Comparison of ENCODE assay signal across 8 cellular contexts in the genomic region with DNA sequence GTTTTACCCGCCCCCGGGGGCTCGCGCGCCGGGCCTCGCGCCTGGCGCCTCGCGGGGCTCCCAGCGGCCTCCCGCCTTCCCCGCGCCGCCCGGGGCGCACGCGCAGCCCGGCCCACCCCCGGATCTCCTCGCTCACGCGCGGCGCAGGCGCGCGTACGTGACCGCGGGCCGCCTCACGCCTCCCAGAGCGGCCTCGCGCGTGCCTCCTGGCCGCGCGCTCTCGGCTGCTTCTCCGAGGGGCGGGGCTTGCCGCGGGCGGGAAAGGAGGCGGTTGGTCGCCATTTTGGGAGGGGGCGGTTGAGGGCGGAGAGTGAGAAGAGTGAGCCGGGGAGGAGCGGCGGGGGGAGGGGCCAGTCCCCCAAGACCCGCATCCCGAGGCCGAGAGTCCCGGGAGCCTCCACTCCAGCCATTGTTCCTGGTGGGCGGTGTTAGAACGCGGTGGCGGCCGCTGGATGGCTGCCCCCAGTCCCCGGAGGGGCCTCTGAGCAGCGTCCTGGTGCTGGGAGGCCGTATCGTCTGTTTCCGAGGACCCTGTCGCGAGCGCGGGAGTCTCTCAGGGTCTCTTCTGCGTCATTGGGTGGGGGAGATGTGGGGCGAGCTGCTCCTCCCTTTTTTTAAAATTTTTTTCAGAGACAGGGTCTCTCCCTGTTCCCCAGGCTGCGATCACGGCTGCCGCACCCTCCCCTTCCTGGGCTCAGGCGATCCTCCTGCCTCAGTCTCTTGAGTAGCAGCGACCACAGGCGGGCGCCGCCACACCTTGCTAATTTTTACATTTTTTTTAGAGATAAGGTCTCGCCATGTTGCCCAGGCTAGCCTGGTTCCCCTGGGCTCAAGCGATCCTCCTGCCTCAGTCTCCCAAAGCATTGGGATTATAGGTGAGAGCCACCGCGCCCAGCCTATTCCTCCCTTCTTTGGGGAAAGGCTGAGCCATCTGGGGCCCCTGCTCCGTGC. TPM values are rescaled to one million over a fixed set of nuclear protein-coding genes. Genes with fewer than 3 reads are reported as not detected.
DNase-seq lines count a peak whose midpoint lies in the region; ATAC-seq, FAIRE-seq and TF ChIP-seq lines count a peak whose summit lies in the region.

A gene with protein sequence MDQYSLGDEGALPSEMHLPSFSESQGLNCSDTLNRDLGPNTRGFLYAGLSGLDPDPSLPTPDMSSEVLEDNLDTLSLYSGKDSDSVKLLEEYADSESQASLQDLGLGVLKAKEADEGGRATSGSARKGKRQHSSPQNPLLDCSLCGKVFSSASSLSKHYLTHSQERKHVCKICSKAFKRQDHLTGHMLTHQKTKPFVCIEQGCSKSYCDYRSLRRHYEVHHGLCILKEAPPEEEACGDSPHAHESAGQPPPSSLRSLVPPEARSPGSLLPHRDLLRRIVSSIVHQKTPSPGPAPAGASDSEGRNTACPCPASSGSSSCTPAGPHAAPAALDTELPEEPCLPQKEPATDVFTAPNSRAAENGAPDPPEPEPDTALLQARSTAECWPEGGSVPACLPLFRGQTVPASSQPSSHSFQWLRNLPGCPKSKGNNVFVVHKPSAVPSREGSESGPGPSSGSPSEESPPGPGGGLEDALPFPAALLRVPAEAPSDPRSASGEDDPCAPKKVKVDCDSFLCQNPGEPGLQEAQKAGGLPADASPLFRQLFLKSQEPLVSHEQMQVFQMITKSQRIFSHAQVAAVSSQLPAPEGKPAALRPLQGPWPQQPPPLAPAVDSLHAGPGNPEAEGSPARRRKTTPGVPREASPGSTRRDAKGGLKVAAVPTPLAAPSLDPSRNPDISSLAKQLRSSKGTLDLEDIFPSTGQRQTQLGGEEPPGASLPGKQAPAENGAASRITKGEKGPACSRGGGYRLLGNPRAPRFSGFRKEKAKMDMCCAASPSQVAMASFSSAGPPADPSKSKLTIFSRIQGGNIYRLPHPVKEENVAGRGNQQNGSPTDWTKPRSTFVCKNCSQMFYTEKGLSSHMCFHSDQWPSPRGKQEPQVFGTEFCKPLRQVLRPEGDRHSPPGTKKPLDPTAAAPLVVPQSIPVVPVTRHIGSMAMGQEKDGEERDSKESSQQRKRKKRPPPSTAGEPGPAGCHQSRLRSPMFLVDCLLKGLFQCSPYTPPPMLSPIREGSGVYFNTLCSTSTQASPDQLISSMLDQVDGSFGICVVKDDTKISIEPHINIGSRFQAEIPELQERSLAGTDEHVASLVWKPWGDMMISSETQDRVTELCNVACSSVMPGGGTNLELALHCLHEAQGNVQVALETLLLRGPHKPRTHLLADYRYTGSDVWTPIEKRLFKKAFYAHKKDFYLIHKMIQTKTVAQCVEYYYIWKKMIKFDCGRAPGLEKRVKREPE (N-terminal part only) (minus strand): TSS at position 73 of the 951 bp plus-strand sequence. CDS start 17,292 bp downstream, outside the sequence.

- no peaks in the 10 kb centered on the region for H3K36me3 ChIP-seq in naive thymus-derived CD4-positive, alpha-beta T cell (ENCODE audit: control insufficient read depth in 2 of 3, insufficient read depth in 3 of 3, low read length in 3 of 3)

- peak within 1 kb of the TSS; percentile 51 for H3K4me3 ChIP-seq in choroid plexus epithelial cell (ENCODE audit: low read depth, low read length)
- peak within 1 kb of the TSS; percentile 54 for H3K4me3 ChIP-seq in naive thymus-derived CD4-positive, alpha-beta T cell (ENCODE audit: low read length)

- H3K9me3 Mint-ChIP-seq in naive thymus-derived CD4-positive, alpha-beta T cell = peaks cover 0 to 3% (median 0%) of the 10 kb centered on the region in 11 donors
- peaks cover 4% of the 10 kb centered on the region for H3K9me3 Mint-ChIP-seq in stimulated activated memory B cell treated with anti-CD40 and anti-IgM and Interleukin-4, amounts not matched to agents 10 μg/mL and 1 μg/mL and 100 μg/mL, for 72 hours

- DNase-seq in CD1c-positive myeloid dendritic cell (ENCODE audit: extremely low spot score) (peak; percentile 80), choroid plexus epithelial cell (ENCODE audit: low read depth) (peak; percentile 61), D721Med (ENCODE audit: insufficient read length, low spot score) (no peak), NCI-H226 (no peak)
- peak; percentile 85 for DNase-seq in activated CD4-positive, alpha-beta T cell treated with anti-CD3 and anti-CD28 coated beads, Interleukin-2, amount 50 U/mL, for 1 hour
- peak; percentile 72 to 91 (median 86) for DNase-seq in naive thymus-derived CD4-positive, alpha-beta T cell

- peaks cover 22 to 56% (median 40%) of the 10 kb centered on the region in 7 donors for H3K4me1 Mint-ChIP-seq in naive thymus-derived CD4-positive, alpha-beta T cell
- peaks cover 15% of the 10 kb centered on the region for H3K4me1 Mint-ChIP-seq in stimulated activated memory B cell treated with anti-CD40 and anti-IgM and Interleukin-4, amounts not matched to agents 10 μg/mL and 1 μg/mL and 100 μg/mL, for 72 hours

- H3K4me3 Mint-ChIP-seq in naive thymus-derived CD4-positive, alpha-beta T cell = peak within 1 kb of the TSS; percentile 44 to 82 (median 73)
- H3K4me3 Mint-ChIP-seq in stimulated activated memory B cell treated with anti-CD40 and anti-IgM and Interleukin-4, amounts not matched to agents 10 μg/mL and 1 μg/mL and 100 μg/mL, for 72 hours = peak within 1 kb of the TSS; percentile 48

- peak; percentile 97 for ATAC-seq in naive thymus-derived CD4-positive, alpha-beta T cell
- no peak for ATAC-seq in stimulated activated memory B cell treated with anti-CD40 and anti-IgM and Interleukin-4, amounts not matched to agents 10 μg/mL and 1 μg/mL and 100 μg/mL, for 72 hours
- no peak for ATAC-seq in GM18907 (IDR thresholded peaks at IDR 0.05; ENCODE audit: unreplicated experiment)

- H3K9me3 ChIP-seq in naive thymus-derived CD4-positive, alpha-beta T cell (ENCODE audit: control insufficient read depth in 2 of 3, low read length in 3 of 3) = no peaks in the 10 kb centered on the region

- intact Hi-C loops in naive thymus-derived CD4-positive, alpha-beta T cell (cut with micrococcal nuclease) = loop anchor here (1.0 to 2.0 kb wide), 4 partner anchors 27 to 59 kb away; a partner anchor contains a TSS

- POLR2A ChIA-PET in naive thymus-derived CD4-positive, alpha-beta T cell (lab: Charles Lee) = interaction anchor here (0.6 to 1.4 kb wide), 4 partner anchors 10 to 35 kb away, joined by 3 to 4 read pairs (median 4); no protein-coding TSS in a partner anchor

- peak within 1 kb of the TSS; percentile 69 for H3K27ac ChIP-seq in naive thymus-derived CD4-positive, alpha-beta T cell (ENCODE audit: low read depth, low read length)

- H3K27me3 Mint-ChIP-seq in naive thymus-derived CD4-positive, alpha-beta T cell = peaks cover 0 to 36% (median 0%) of the 10 kb centered on the region in 5 donors
- peaks cover 77% of the 10 kb centered on the region for H3K27me3 Mint-ChIP-seq in stimulated activated memory B cell treated with anti-CD40 and anti-IgM and Interleukin-4, amounts not matched to agents 10 μg/mL and 1 μg/mL and 100 μg/mL, for 72 hours

- H3K4me1 ChIP-seq in naive thymus-derived CD4-positive, alpha-beta T cell (ENCODE audit: control insufficient read depth in 2 of 2, insufficient read depth in 2 of 2, low read length in 2 of 2) = peaks cover 13 to 17% of the 10 kb centered on the region in 2 donors

- TF ChIP-seq CTCF in choroid plexus epithelial cell (conservative IDR thresholded peaks at IDR 0.05; ENCODE audit: low read depth, low read length) (no peak), D721Med (IDR thresholded peaks at IDR 0.05; ENCODE audit: insufficient read depth, missing control alignments) (no peak)

- CTCF ChIA-PET in naive thymus-derived CD4-positive, alpha-beta T cell (lab: Charles Lee) = no interaction called here

- no peaks in the 10 kb centered on the region for H3K27me3 ChIP-seq in naive thymus-derived CD4-positive, alpha-beta T cell (ENCODE audit: control insufficient read depth in 2 of 2, insufficient read depth in 2 of 2, low read length in 2 of 2)

- peaks cover 0 to 9% (median 0%) of the 10 kb centered on the region in 5 donors for H3K36me3 Mint-ChIP-seq in naive thymus-derived CD4-positive, alpha-beta T cell
- no peaks in the 10 kb centered on the region for H3K36me3 Mint-ChIP-seq in stimulated activated memory B cell treated with anti-CD40 and anti-IgM and Interleukin-4, amounts not matched to agents 10 μg/mL and 1 μg/mL and 100 μg/mL, for 72 hours

- no peak for FAIRE-seq in D721Med (lab: Jason Lieb, UNC)

- peak within 1 kb of the TSS; percentile 17 to 88 (median 59) for H3K27ac Mint-ChIP-seq in naive thymus-derived CD4-positive, alpha-beta T cell
- no peak within 1 kb of the TSS for H3K27ac Mint-ChIP-seq in stimulated activated memory B cell treated with anti-CD40 and anti-IgM and Interleukin-4, amounts not matched to agents 10 μg/mL and 1 μg/mL and 100 μg/mL, for 72 hours

RNA-seq across cellular contexts. Expression of the gene that starts here (rescaled TPM):
- 1 to 10 TPM in 2 of 5 experiments, under 1 TPM in 3; 0.36 to 1.5 (median 0.95) TPM for total RNA-seq in naive thymus-derived CD4-positive, alpha-beta T cell
- under 1 TPM in 1 of 2 donors, not detected in 1; 0.58 TPM for polyA plus RNA-seq in naive thymus-derived CD4-positive, alpha-beta T cell

Comparison
In these comparisons a context has a peak if more than half of its experiments do, and no peak if none do; other contexts are left out.
1. DNase-seq: peak in CD1c-positive myeloid dendritic cell (single experiment), activated CD4-positive, alpha-beta T cell treated with anti-CD3 and anti-CD28 coated beads, Interleukin-2, amount 50 U/mL, for 1 hour (single experiment), choroid plexus epithelial cell (single experiment) and naive thymus-derived CD4-positive, alpha-beta T cell (9 of 9); none in D721Med (single experiment) and NCI-H226 (single experiment).